9 cellular contexts compared by ENCODE assay signal in genomic region chr1:237124856-237125462, GRCh38.
DNase-seq lines count a peak whose midpoint lies in the region; ATAC-seq lines count a peak whose summit lies in the region.
"Had no signal": no experiment of that assay in that cellular context is flagged by ENCODE, and none has a peak within 500 bp of the region (broad histone marks: within the 10 kb centered on the region; RNA-seq: fewer than 3 reads in every experiment).

No MANE protein-coding gene starts in this region.

- ATAC-seq in GM19035 (IDR thresholded peaks at IDR 0.05; ENCODE audit: unreplicated experiment) (no peak), HG03025 (IDR thresholded peaks at IDR 0.05; ENCODE audit: low FRiP score, unreplicated experiment) (no peak), GM21737 (IDR thresholded peaks at IDR 0.05; ENCODE audit: unreplicated experiment) (no peak), HG03439 (IDR thresholded peaks at IDR 0.05; ENCODE audit: unreplicated experiment) (no peak)

- DNase-seq in Caki2 (ENCODE audit: low read depth) = peak; percentile 10
- peak; percentile 70 for DNase-seq in H7
- DNase-seq in RPMI8226 = peak; percentile 69
- DNase-seq in iPS DF 4.7 (ENCODE audit: extremely low read depth, low spot score) = peak; percentile 49
- DNase-seq: activated B cell treated with CpG ODN at 0.5 μM for 24 hours had no signal

- no peaks in the 10 kb centered on the region for H3K27me3 ChIP-seq in H7 (ENCODE audit: control insufficient read depth, insufficient read depth, low read length)

- in situ Hi-C loops in Caki2 (cut with HindIII; ENCODE audit: low pct_unique_long_range_greater_than_20kb, low sequenced_read_pairs) = no loop called here

- no peak overlapping the region for H3K4me3 ChIP-seq in H7 (ENCODE audit: insufficient read depth, low read depth, low read length)

- no peaks in the 10 kb centered on the region for H3K36me3 ChIP-seq in H7 (replicated peaks; ENCODE audit: control insufficient read depth, insufficient read depth, low read length)

Comparison
In these comparisons a context has a peak if more than half of its experiments do, and no peak if none do; other contexts are left out.
1. DNase-seq: peak in every context shown above with its lines; median percentile 70 in H7; 69 in RPMI8226; 49 in iPS DF 4.7; 10 in Caki2.